8 cellular contexts compared by ENCODE assay signal in the genomic region with DNA sequence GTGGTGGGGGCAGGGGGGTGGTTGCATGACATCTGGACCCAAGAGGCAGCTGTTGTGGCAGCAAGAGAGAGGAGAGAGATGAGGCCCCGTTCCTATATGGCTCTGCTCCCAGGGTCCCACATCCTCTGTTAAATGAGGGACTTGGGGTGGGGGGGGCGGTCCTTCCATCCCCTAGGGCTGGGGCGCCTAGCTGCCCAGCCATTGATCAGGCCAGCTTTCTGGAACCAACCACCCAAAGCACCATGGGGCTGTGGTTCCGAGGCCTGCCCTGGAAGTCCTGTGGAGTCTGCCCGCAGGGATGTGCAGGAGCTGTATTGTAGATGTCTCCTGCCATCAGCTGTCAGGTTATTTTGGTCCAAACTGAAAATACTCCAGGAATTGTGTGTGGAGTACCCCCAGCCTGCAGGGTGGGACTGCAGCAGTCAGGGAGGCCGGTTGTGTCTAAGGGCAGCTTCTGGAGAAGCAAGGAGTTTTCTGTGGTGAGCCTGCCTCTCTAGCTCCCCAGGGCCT. TPM values are rescaled to one million over a fixed set of nuclear protein-coding genes. Genes with fewer than 3 reads are reported as not detected.
DNase-seq lines count a peak whose midpoint lies in the region; ATAC-seq and TF ChIP-seq lines count a peak whose summit lies in the region.

No MANE protein-coding gene starts in this region.

- CTCF ChIA-PET in activated naive CD4-positive, alpha-beta T cell treated with anti-CD3 and anti-CD28 coated beads, Interleukin-2, amount 10 ng/mL, durations not matched to agents 7 days and 5 days (lab: Charles Lee), result interaction anchor here (1.5 to 1.9 kb wide), 2 partner anchors 12 to 66 kb away, joined by 6 read pairs; a partner anchor contains a TSS

- H3K4me3 ChIP-seq in transverse colon, result peak overlapping the region in 1 of 4 donors; percentile 94

- H3K27ac ChIP-seq in transverse colon, result peak overlapping the region in 3 of 4 donors; percentile 36 to 96 (median 96)

- H3K27me3 ChIP-seq in transverse colon, result no peaks in the 10 kb centered on the region

- in situ Hi-C loops in transverse colon (cut with MboI; ENCODE audit: low pct_ligation_motif_present in 1 of 4, low pct_unique_long_range_greater_than_20kb in 1 of 4, low sequenced_read_pairs in 3 of 4), result no loop called here

- no peaks in the 10 kb centered on the region for H3K9me3 Mint-ChIP-seq in activated naive CD4-positive, alpha-beta T cell treated with anti-CD3 and anti-CD28 coated beads, Interleukin-2, amount 10 ng/mL, durations not matched to agents 7 days and 5 days
- no peaks in the 10 kb centered on the region for H3K9me3 Mint-ChIP-seq in brain
- no peaks in the 10 kb centered on the region for H3K9me3 Mint-ChIP-seq in memory B cell

- H3K27ac Mint-ChIP-seq in activated naive CD4-positive, alpha-beta T cell treated with anti-CD3 and anti-CD28 coated beads, Interleukin-2, amount 10 ng/mL, durations not matched to agents 7 days and 5 days, result peak overlapping the region; percentile 95
- H3K27ac Mint-ChIP-seq in brain (peak overlapping the region in 4 of 5 experiments; percentile 81 to 90 (median 84)), memory B cell (no peak overlapping the region)

- no peak for TF ChIP-seq EP300 in transverse colon (IDR thresholded peaks at IDR 0.05; ENCODE audit: low read depth)

- H3K36me3 ChIP-seq in transverse colon, result peaks cover 0 to 22% (median 11%) of the 10 kb centered on the region in 4 donors

- no peaks in the 10 kb centered on the region for H3K9me3 ChIP-seq in transverse colon

- DNase-seq in activated naive CD4-positive, alpha-beta T cell treated with anti-CD3 and anti-CD28 coated beads, Interleukin-2, amount 10 ng/mL, durations not matched to agents 7 days and 5 days, result no peak
- no peak for DNase-seq in activated naive CD4-positive, alpha-beta T cell treated with anti-CD3 and anti-CD28 coated beads, Interleukin-2, amount 50 U/mL, for 16 hours
- no peak for DNase-seq in memory B cell (ENCODE audit: low spot score in 2 of 2)
- no peak for DNase-seq in transverse colon
- no peak for DNase-seq in OCI-M2 (lab: John Stamatoyannopoulos, UW; ENCODE audit: unreplicated experiment)
- DNase-seq in mucosa of gallbladder (ENCODE audit: low spot score), result no peak

- 83% methylated on average over 6 of the region's 6 CpGs; no CpG with 5 or more reads in 1 of the 2 donors for WGBS in transverse colon (ENCODE audit: low coverage in 1 of 2), 2 donors

- intact Hi-C loops in transverse colon (cut with DNase I; ENCODE audit: low total_unique reads), result no loop called here

- H3K36me3 Mint-ChIP-seq in activated naive CD4-positive, alpha-beta T cell treated with anti-CD3 and anti-CD28 coated beads, Interleukin-2, amount 10 ng/mL, durations not matched to agents 7 days and 5 days, result peaks cover 43% of the 10 kb centered on the region
- H3K36me3 Mint-ChIP-seq in brain (peaks cover 22% of the 10 kb centered on the region), memory B cell (peaks cover 16% of the 10 kb centered on the region)

- TF ChIP-seq CTCF in brain (conservative IDR thresholded peaks at IDR 0.05) (no peak), transverse colon (IDR thresholded peaks at IDR 0.05) (no peak)

- ATAC-seq in memory B cell (ENCODE audit: low read depth), result no peak
- ATAC-seq in HG02884 (IDR thresholded peaks at IDR 0.05; ENCODE audit: unreplicated experiment), result no peak

- H3K4me3 Mint-ChIP-seq in activated naive CD4-positive, alpha-beta T cell treated with anti-CD3 and anti-CD28 coated beads, Interleukin-2, amount 10 ng/mL, durations not matched to agents 7 days and 5 days, result peak overlapping the region; percentile 90
- H3K4me3 Mint-ChIP-seq in brain (peak overlapping the region; percentile 81 to 87 (median 84)), memory B cell (peak overlapping the region; percentile 24)

- peaks cover 76% of the 10 kb centered on the region for H3K4me1 Mint-ChIP-seq in activated naive CD4-positive, alpha-beta T cell treated with anti-CD3 and anti-CD28 coated beads, Interleukin-2, amount 10 ng/mL, durations not matched to agents 7 days and 5 days
- H3K4me1 Mint-ChIP-seq in brain (peaks cover 51% of the 10 kb centered on the region), memory B cell (peaks cover 29% of the 10 kb centered on the region)

- H3K27me3 Mint-ChIP-seq in activated naive CD4-positive, alpha-beta T cell treated with anti-CD3 and anti-CD28 coated beads, Interleukin-2, amount 10 ng/mL, durations not matched to agents 7 days and 5 days, result no peaks in the 10 kb centered on the region
- H3K27me3 Mint-ChIP-seq in brain, result peaks cover 6% of the 10 kb centered on the region
- no peaks in the 10 kb centered on the region for H3K27me3 Mint-ChIP-seq in memory B cell

- peaks cover 30 to 47% (median 45%) of the 10 kb centered on the region in 4 donors for H3K4me1 ChIP-seq in transverse colon

- no peak for TF ChIP-seq POLR2A in transverse colon (IDR thresholded peaks at IDR 0.05)

RNA-seq across cellular contexts. Expression of a gene that starts 5.2 kb away (rescaled TPM):
- polyA plus RNA-seq in brain (ENCODE audit: insufficient read depth, low read depth, low replicate concordance), result 22.9 TPM
- 100 to 1,000 TPM in 1 of 4 donors, 10 to 100 TPM in 3; 64.6 to 109 (median 80.6) TPM for total RNA-seq in transverse colon
- total RNA-seq in mucosa of gallbladder, result 33.8 TPM

RNA-seq across cellular contexts. Expression of a gene that starts 10.8 kb away (rescaled TPM):
- 4.1 TPM for polyA plus RNA-seq in brain (ENCODE audit: insufficient read depth, low read depth, low replicate concordance)
- total RNA-seq in transverse colon (10 to 100 TPM in 3 of 4 donors, 1 to 10 TPM in 1; 7.0 to 18.3 (median 14.0) TPM), mucosa of gallbladder (26.2 TPM)

RNA-seq across cellular contexts. Expression of a gene that starts 29.6 kb away (rescaled TPM):
- 58.2 TPM for polyA plus RNA-seq in brain (ENCODE audit: insufficient read depth, low read depth, low replicate concordance)
- total RNA-seq in transverse colon (100 to 1,000 TPM in 2 of 4 donors, 10 to 100 TPM in 2; 46.8 to 109 (median 86.4) TPM), mucosa of gallbladder (95.4 TPM)

RNA-seq across cellular contexts. Expression of a gene that starts 58.8 kb away (rescaled TPM):
- 19.8 TPM for polyA plus RNA-seq in brain (ENCODE audit: insufficient read depth, low read depth, low replicate concordance)
- 10 to 100 TPM; 13.8 to 21.8 (median 17.9) TPM for total RNA-seq in transverse colon
- total RNA-seq in mucosa of gallbladder, result 20.9 TPM

Comparison
In these comparisons a context has a peak if more than half of its experiments do, and no peak if none do; other contexts are left out.
1. H3K4me3 Mint-ChIP-seq: peak in every context shown above with its lines; median percentile 90 in activated naive CD4-positive, alpha-beta T cell treated with anti-CD3 and anti-CD28 coated beads, Interleukin-2, amount 10 ng/mL, durations not matched to agents 7 days and 5 days; 84 in brain; 24 in memory B cell.